Comparison of ENCODE assay signal across 8 cellular contexts in the genomic region with DNA sequence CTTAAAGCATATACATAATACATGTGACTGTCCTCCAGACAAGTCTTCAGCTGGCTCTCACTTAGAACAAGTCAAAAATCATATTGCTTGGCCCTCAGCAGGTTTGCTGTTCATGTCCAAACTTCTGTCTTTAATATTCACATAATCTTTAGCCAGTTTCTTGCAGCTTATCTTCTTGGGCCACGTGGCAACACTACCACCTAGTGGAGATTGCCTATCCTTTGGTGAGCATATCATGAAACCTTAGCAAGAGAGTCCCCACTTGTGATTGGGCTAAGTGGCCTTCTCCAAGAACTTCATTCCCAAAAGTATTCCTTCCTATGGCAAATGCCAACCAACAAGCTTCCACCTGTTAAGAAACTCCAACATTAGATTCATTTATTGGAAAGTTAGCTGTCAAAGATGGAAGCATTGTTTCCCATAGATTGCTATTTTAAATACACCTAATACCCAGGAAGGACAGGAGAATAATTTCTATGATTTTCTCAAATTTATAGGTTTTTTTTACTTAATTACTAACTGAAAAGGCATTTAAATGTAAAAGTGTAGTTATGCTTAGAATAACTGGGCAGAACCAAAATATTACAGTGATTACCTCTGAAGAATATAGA.
DNase-seq lines count a peak whose midpoint lies in the region; ATAC-seq, FAIRE-seq and TF ChIP-seq lines count a peak whose summit lies in the region.

No MANE protein-coding gene starts in this region.

- peak; percentile 94 for ATAC-seq in GM21529 (IDR thresholded peaks at IDR 0.05; ENCODE audit: unreplicated experiment)
- peak; percentile 75 for ATAC-seq in esophagus mucosa

- no peaks in the 10 kb centered on the region for H3K4me1 ChIP-seq in neural progenitor cell

- H2AFZ ChIP-seq in neural progenitor cell (replicated peaks), result no peak overlapping the region

- no peak overlapping the region for H3K4me3 Mint-ChIP-seq in activated CD4-positive, alpha-beta T cell treated with anti-CD3 and anti-CD28 coated beads, Interleukin-2, amount 10 ng/mL, durations not matched to agents 7 days and 5 days
- H3K4me3 Mint-ChIP-seq in neural progenitor cell, result no peak overlapping the region

- POLR2A ChIA-PET in activated CD4-positive, alpha-beta T cell treated with anti-CD3 and anti-CD28 coated beads, Interleukin-2, amount 10 ng/mL, durations not matched to agents 7 days and 5 days (lab: Charles Lee), result no interaction called here

- H3K79me2 ChIP-seq in neural progenitor cell (ENCODE audit: low read depth), result no peaks in the 10 kb centered on the region

- H3K27me3 ChIP-seq in neural progenitor cell, result no peaks in the 10 kb centered on the region

- no peak overlapping the region for H3K27ac Mint-ChIP-seq in activated CD4-positive, alpha-beta T cell treated with anti-CD3 and anti-CD28 coated beads, Interleukin-2, amount 10 ng/mL, durations not matched to agents 7 days and 5 days
- H3K27ac Mint-ChIP-seq in neural progenitor cell, result no peak overlapping the region

- CTCF ChIA-PET in activated CD4-positive, alpha-beta T cell treated with anti-CD3 and anti-CD28 coated beads, Interleukin-2, amount 10 ng/mL, durations not matched to agents 7 days and 5 days (lab: Charles Lee), result no interaction called here

- H3K4me3 ChIP-seq in neural progenitor cell, result no peak overlapping the region

- no peaks in the 10 kb centered on the region for H4K20me1 ChIP-seq in neural progenitor cell (ENCODE audit: low read depth)

- H3K36me3 ChIP-seq in neural progenitor cell, result no peaks in the 10 kb centered on the region

- no peak for FAIRE-seq in HTR-8/SVneo (lab: Jason Lieb, UNC)

- no peaks in the 10 kb centered on the region for H3F3A ChIP-seq in neural progenitor cell (ENCODE audit: low read depth)

- no peak overlapping the region for H3K9ac ChIP-seq in neural progenitor cell

- no peaks in the 10 kb centered on the region for H3K9me3 Mint-ChIP-seq in activated CD4-positive, alpha-beta T cell treated with anti-CD3 and anti-CD28 coated beads, Interleukin-2, amount 10 ng/mL, durations not matched to agents 7 days and 5 days
- H3K9me3 Mint-ChIP-seq in neural progenitor cell, result no peaks in the 10 kb centered on the region

- TF ChIP-seq CTCF in neural progenitor cell (IDR thresholded peaks at IDR 0.05), result peak; percentile 84

- no peak overlapping the region for H3K27ac ChIP-seq in neural progenitor cell

- H3K9me3 ChIP-seq in neural progenitor cell (ENCODE audit: low read depth), result no peaks in the 10 kb centered on the region

- no peaks in the 10 kb centered on the region for H3K36me3 Mint-ChIP-seq in activated CD4-positive, alpha-beta T cell treated with anti-CD3 and anti-CD28 coated beads, Interleukin-2, amount 10 ng/mL, durations not matched to agents 7 days and 5 days (ENCODE audit: low read depth)
- H3K36me3 Mint-ChIP-seq in neural progenitor cell, result no peaks in the 10 kb centered on the region

- H3K27me3 Mint-ChIP-seq in activated CD4-positive, alpha-beta T cell treated with anti-CD3 and anti-CD28 coated beads, Interleukin-2, amount 10 ng/mL, durations not matched to agents 7 days and 5 days, result no peaks in the 10 kb centered on the region
- no peaks in the 10 kb centered on the region for H3K27me3 Mint-ChIP-seq in neural progenitor cell (ENCODE audit: insufficient read depth, low read depth)

- peak; percentile 51 for DNase-seq in activated CD4-positive, alpha-beta T cell treated with anti-CD3 and anti-CD28 coated beads, Interleukin-2, amount 10 ng/mL, durations not matched to agents 7 days and 5 days
- no peak for DNase-seq in activated CD4-positive, alpha-beta T cell treated with anti-CD3 and anti-CD28 coated beads, Interleukin-2, amount 50 U/mL, for 1 hour
- DNase-seq in HTR-8/SVneo (ENCODE audit: insufficient read length, low spot score), result peak; percentile 17
- peak; percentile 57 for DNase-seq in SK-N-DZ (ENCODE audit: low spot score)
- DNase-seq in neural progenitor cell (ENCODE audit: low spot score), result peak; percentile 70
- no peak for DNase-seq in activated CD4-positive, CD25-positive, alpha-beta regulatory T cell treated with anti-CD3 and anti-CD28 coated beads, Interleukin-2, amount 50 U/mL, for 72 hours

- no peaks in the 10 kb centered on the region for H3K4me1 Mint-ChIP-seq in activated CD4-positive, alpha-beta T cell treated with anti-CD3 and anti-CD28 coated beads, Interleukin-2, amount 10 ng/mL, durations not matched to agents 7 days and 5 days
- peaks cover 5% of the 10 kb centered on the region for H3K4me1 Mint-ChIP-seq in neural progenitor cell

- no peak overlapping the region for H3K4me2 ChIP-seq in neural progenitor cell

Comparison
In these comparisons a context has a peak if more than half of its experiments do, and no peak if none do; other contexts are left out.
1. DNase-seq: peak in activated CD4-positive, alpha-beta T cell treated with anti-CD3 and anti-CD28 coated beads, Interleukin-2, amount 10 ng/mL, durations not matched to agents 7 days and 5 days (single experiment), HTR-8/SVneo (single experiment), SK-N-DZ (single experiment) and neural progenitor cell (single experiment); none in activated CD4-positive, alpha-beta T cell treated with anti-CD3 and anti-CD28 coated beads, Interleukin-2, amount 50 U/mL, for 1 hour (single experiment) and activated CD4-positive, CD25-positive, alpha-beta regulatory T cell treated with anti-CD3 and anti-CD28 coated beads, Interleukin-2, amount 50 U/mL, for 72 hours (single experiment).